19 cellular contexts compared by ENCODE assay signal in genomic region chr16:85584989-85585388, GRCh38. TPM values are rescaled to one million over a fixed set of nuclear protein-coding genes. Genes with fewer than 3 reads are reported as not detected.
A peak's percentile ranks its signal among the peaks of the same experiment; 100 is the strongest.
DNase-seq lines count a peak whose midpoint lies in the region; ATAC-seq and TF ChIP-seq lines count a peak whose summit lies in the region.
"Had no signal": no experiment of that assay in that cellular context is flagged by ENCODE, and none has a peak within 500 bp of the region (broad histone marks: within the 10 kb centered on the region; RNA-seq: fewer than 3 reads in every experiment).

No MANE protein-coding gene starts in this region.

- H4K20me1 ChIP-seq in BLaER1 treated with 17β-estradiol and CSF1 and Interleukin-3, amounts not matched to agents 10 nM and 100 nM = peaks cover 73 to 100% (median 90%) of the 10 kb centered on the region in 11 experiments; a peak in 21 of 22 replicates

- peaks cover 0 to 63% (median 0%) of the 10 kb centered on the region in 11 experiments; a peak in 7 of 22 replicates for H3K27me3 ChIP-seq in BLaER1 treated with 17β-estradiol and CSF1 and Interleukin-3, amounts not matched to agents 10 nM and 100 nM
- H3K27me3 ChIP-seq: BE2C, MG63, SJCRH30 had no signal

- POLR2A ChIA-PET in HEK293 (lab: Yijun Ruan, JAX) = interaction anchor here (0.6 kb wide), 1 partner anchor 27 kb away, joined by 3 read pairs; no protein-coding TSS in a partner anchor

- no peaks in the 10 kb centered on the region for H3K9me3 Mint-ChIP-seq in dendritic cell treated with granulocyte-macrophage colony-stimulating factor and Interleukin-4, amounts not matched to agents 40 ng/mL and 50 ng/mL, for 4 days
- no peaks in the 10 kb centered on the region for H3K9me3 Mint-ChIP-seq in neural crest cell
- H3K9me3 Mint-ChIP-seq: CD8-positive, alpha-beta T cell had no signal

- CTCF ChIA-PET in HEK293 (lab: Yijun Ruan, JAX) = interaction anchor here (0.7 to 1.3 kb wide), 2 partner anchors 25 to 163 kb away, joined by 3 read pairs; no protein-coding TSS in a partner anchor

- TF ChIP-seq CTCF in HEK293 (tag by site-specific recombination; IDR thresholded peaks at IDR 0.05) = no peak
- TF ChIP-seq CTCF in neural crest cell (conservative IDR thresholded peaks at IDR 0.05) = no peak

- no peak overlapping the region for H3K4me3 ChIP-seq in BLaER1 treated with 17β-estradiol and CSF1 and Interleukin-3, amounts not matched to agents 10 nM and 100 nM
- no peak overlapping the region for H3K4me3 ChIP-seq in HEK293 (ENCODE audit: low read depth, low read length)
- H3K4me3 ChIP-seq: GM12878, MG63, PC-9, SJCRH30 had no signal

- peaks cover 18% of the 10 kb centered on the region for H3K36me3 Mint-ChIP-seq in dendritic cell treated with granulocyte-macrophage colony-stimulating factor and Interleukin-4, amounts not matched to agents 40 ng/mL and 50 ng/mL, for 4 days (ENCODE audit: low read depth)
- H3K36me3 Mint-ChIP-seq in neural crest cell (ENCODE audit: low read depth) = no peaks in the 10 kb centered on the region

- peak overlapping the region in 9 of 11 experiments; percentile 13 to 99 (median 94); a peak in 16 of 22 replicates for H3K4me2 ChIP-seq in BLaER1 treated with 17β-estradiol and CSF1 and Interleukin-3, amounts not matched to agents 10 nM and 100 nM
- H3K4me2 ChIP-seq: PC-9 had no signal

- no peaks in the 10 kb centered on the region for H3K9me3 ChIP-seq in BLaER1 treated with 17β-estradiol and CSF1 and Interleukin-3, amounts not matched to agents 10 nM and 100 nM (replicated peaks in 1 of 11)
- no peaks in the 10 kb centered on the region for H3K9me3 ChIP-seq in HEK293 (ENCODE audit: control insufficient read depth, insufficient read depth, low read depth, low read length)
- H3K9me3 ChIP-seq: BE2C, MG63, SJCRH30 had no signal

- DNase-seq in neural crest cell (ENCODE audit: low read depth, low spot score) (no peak), T-helper 2 cell (no peak), activated T-cell treated with anti-CD3 and anti-CD28 coated beads for 4 hours (no peak)
- DNase-seq: BE2C; CD8-positive, alpha-beta T cell; DMS79 treated with DMSO at 0.1 percent for 48 hours; Karpas-422; MG63; NCI-H1092; NCI-H187; NCI-H2171; NCI-H82; PC-9; SJCRH30 had no signal

- H3K36me3 ChIP-seq in BLaER1 treated with 17β-estradiol and CSF1 and Interleukin-3, amounts not matched to agents 10 nM and 100 nM = peaks cover 0 to 5% (median 0%) of the 10 kb centered on the region in 11 experiments; a peak in 1 of 22 replicates
- H3K36me3 ChIP-seq in HEK293 (ENCODE audit: control insufficient read depth in 2 of 2, insufficient read depth in 1 of 2, low read length in 2 of 2) = no peaks in the 10 kb centered on the region
- H3K36me3 ChIP-seq: BE2C, MG63, SJCRH30 had no signal

- H3K4me1 ChIP-seq in BLaER1 treated with 17β-estradiol and CSF1 and Interleukin-3, amounts not matched to agents 10 nM and 100 nM = peaks cover 36 to 100% (median 93%) of the 10 kb centered on the region in 10 experiments
- H3K4me1 ChIP-seq in HEK293 (ENCODE audit: control insufficient read depth, insufficient read depth, low read length) = no peaks in the 10 kb centered on the region

- no peaks in the 10 kb centered on the region for H3K27me3 Mint-ChIP-seq in dendritic cell treated with granulocyte-macrophage colony-stimulating factor and Interleukin-4, amounts not matched to agents 40 ng/mL and 50 ng/mL, for 4 days
- H3K27me3 Mint-ChIP-seq in neural crest cell (ENCODE audit: low read depth) = peaks cover 72% of the 10 kb centered on the region

- intact Hi-C loops in dendritic cell treated with granulocyte-macrophage colony-stimulating factor and Interleukin-4, amounts not matched to agents 40 ng/mL and 50 ng/mL, for 4 days (cut with micrococcal nuclease) = no loop called here

- peaks cover 20% of the 10 kb centered on the region for H3K4me1 Mint-ChIP-seq in dendritic cell treated with granulocyte-macrophage colony-stimulating factor and Interleukin-4, amounts not matched to agents 40 ng/mL and 50 ng/mL, for 4 days (ENCODE audit: low read depth)
- peaks cover 62% of the 10 kb centered on the region for H3K4me1 Mint-ChIP-seq in neural crest cell

- no peak overlapping the region for H3K4me3 Mint-ChIP-seq in dendritic cell treated with granulocyte-macrophage colony-stimulating factor and Interleukin-4, amounts not matched to agents 40 ng/mL and 50 ng/mL, for 4 days
- peak overlapping the region; percentile 18 for H3K4me3 Mint-ChIP-seq in neural crest cell
- H3K4me3 Mint-ChIP-seq: CD8-positive, alpha-beta T cell had no signal

- H3K9ac ChIP-seq in BLaER1 treated with 17β-estradiol and CSF1 and Interleukin-3, amounts not matched to agents 10 nM and 100 nM = no peak overlapping the region

- H3K27ac ChIP-seq in BLaER1 treated with 17β-estradiol and CSF1 and Interleukin-3, amounts not matched to agents 10 nM and 100 nM = no peak overlapping the region; a peak in 1 of 22 replicates
- no peak overlapping the region for H3K27ac ChIP-seq in HEK293 (ENCODE audit: extremely low read depth, low read depth, low read length)
- H3K27ac ChIP-seq: PC-9, SJCRH30 had no signal

- ATAC-seq in HG02571 (IDR thresholded peaks at IDR 0.05; ENCODE audit: unreplicated experiment) = no peak
- ATAC-seq: CD8-positive, alpha-beta T cell; GM12878 had no signal

- H3K27ac Mint-ChIP-seq in dendritic cell treated with granulocyte-macrophage colony-stimulating factor and Interleukin-4, amounts not matched to agents 40 ng/mL and 50 ng/mL, for 4 days = peak overlapping the region; percentile 18
- H3K27ac Mint-ChIP-seq in neural crest cell (ENCODE audit: unreplicated experiment) = no peak overlapping the region
- H3K27ac Mint-ChIP-seq: CD8-positive, alpha-beta T cell had no signal

TF ChIP-seq in HEK293, 187 proteins besides CTCF, POLR2A, EP300 and RAD21:
- TF ChIP-seq OSR2 (tag by site-specific recombination; IDR thresholded peaks at IDR 0.05) (no peak), ZNF140 (tag by site-specific recombination; IDR thresholded peaks at IDR 0.05) (no peak), PRDM1 (tag by site-specific recombination; IDR thresholded peaks at IDR 0.05) (0 out of 2 replicates have a peak, but pooled peaks have one; percentile 24), ZIC2 (tag by site-specific recombination; IDR thresholded peaks at IDR 0.05) (peak; percentile 84), ZNF16 (tag by site-specific recombination; IDR thresholded peaks at IDR 0.05; ENCODE audit: low read depth) (no peak), ZNF792 (tag by site-specific recombination; IDR thresholded peaks at IDR 0.05) (no peak), PRDM10 (tag by site-specific recombination; IDR thresholded peaks at IDR 0.05) (no peak), GLI4 (tag by site-specific recombination; IDR thresholded peaks at IDR 0.05) (no peak), PRDM6 (tag by site-specific recombination; IDR thresholded peaks at IDR 0.05) (no peak), ZNF266 (tag by site-specific recombination; IDR thresholded peaks at IDR 0.05; ENCODE audit: low read depth) (no peak), ELK4 (IDR thresholded peaks at IDR 0.05; ENCODE audit: borderline replicate concordance, low read depth, low read length) (no peak), HOXD13 (CRISPR knock-in tag; IDR thresholded peaks at IDR 0.05; ENCODE audit: borderline replicate concordance) (no peak), ZNF426 (tag by site-specific recombination; IDR thresholded peaks at IDR 0.05) (no peak)

RNA-seq across cellular contexts. Expression of gene GSE1, which starts 28.1 kb away (rescaled TPM):
- 26.7 and 27.3 TPM in 2 replicates for total RNA-seq in neural crest cell
